ENCODE assay signal across 9 cellular contexts in the genomic region with DNA sequence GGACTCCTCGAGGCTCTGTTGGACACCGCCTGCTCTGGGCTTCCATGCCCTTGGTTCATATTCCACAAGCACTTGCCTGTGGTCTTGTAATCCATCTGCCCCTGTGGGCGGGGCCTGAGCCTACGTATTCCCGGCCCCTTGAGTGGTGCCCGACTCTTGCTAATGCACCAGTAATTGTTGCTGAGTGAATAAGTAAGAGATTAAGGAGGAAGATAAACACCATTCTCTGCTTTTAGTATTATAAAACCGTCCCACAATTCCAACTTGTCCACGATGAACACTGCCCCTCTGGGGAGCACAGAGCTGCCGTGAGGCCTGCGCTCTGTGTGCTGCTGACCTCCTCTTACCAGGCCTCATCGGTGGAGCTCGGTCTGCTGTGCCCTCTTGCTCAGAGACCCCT.
A peak's percentile ranks its signal among the peaks of the same experiment; 100 is the strongest.
DNase-seq lines count a peak whose midpoint lies in the region; ATAC-seq, FAIRE-seq and TF ChIP-seq lines count a peak whose summit lies in the region.
"Had no signal": no experiment of that assay in that cellular context is flagged by ENCODE, and none has a peak within 500 bp of the region (broad histone marks: within the 10 kb centered on the region; RNA-seq: fewer than 3 reads in every experiment).

No MANE protein-coding gene starts in this region.

- no peak for TF ChIP-seq CTCF in D721Med (IDR thresholded peaks at IDR 0.05; ENCODE audit: insufficient read depth, missing control alignments)

- peaks cover 83% of the 10 kb centered on the region for H3K4me1 ChIP-seq in rectal smooth muscle tissue (ENCODE audit: control insufficient read depth, insufficient read depth, low read length)

- no peak overlapping the region for H3K4me3 ChIP-seq in rectal smooth muscle tissue (ENCODE audit: low read length)

- DNase-seq in D721Med (ENCODE audit: insufficient read length, low spot score) (peak; percentile 62), NCI-H524 (lab: John Stamatoyannopoulos, UW) (peak; percentile 51 to 68), fibroblast of peridontal ligament (ENCODE audit: extremely low read depth) (peak; percentile 60), erythroblast (lab: John Stamatoyannopoulos, UW) (no peak), posterior cingulate gyrus (no peak), epidermal melanocyte (ENCODE audit: insufficient read length, low spot score) (no peak)
- DNase-seq: naive B cell had no signal

- ATAC-seq in HG02623 (IDR thresholded peaks at IDR 0.05; ENCODE audit: unreplicated experiment), result no peak

- TF ChIP-seq POLR2A in erythroblast (IDR thresholded peaks at IDR 0.05; ENCODE audit: low read length), result no peak

- intact Hi-C loops in posterior cingulate gyrus (cut with DNase I), result no loop called here

- no peaks in the 10 kb centered on the region for H3K36me3 ChIP-seq in rectal smooth muscle tissue (ENCODE audit: control insufficient read depth, insufficient read depth, low read length)

- H3K27me3 ChIP-seq in rectal smooth muscle tissue (ENCODE audit: control insufficient read depth, insufficient read depth, low read length), result no peaks in the 10 kb centered on the region

- no peak for FAIRE-seq in D721Med (lab: Jason Lieb, UNC)

- H3K27ac ChIP-seq in rectal smooth muscle tissue (ENCODE audit: low read depth, low read length), result peak overlapping the region; percentile 84

- H3K9ac ChIP-seq in rectal smooth muscle tissue (ENCODE audit: low read length), result no peak overlapping the region

Comparison
In these comparisons a context has a peak if more than half of its experiments do, and no peak if none do; other contexts are left out.
1. DNase-seq: peak in D721Med (single experiment), NCI-H524 (2 of 2) and fibroblast of peridontal ligament (single experiment); none in erythroblast (0 of 2), posterior cingulate gyrus (0 of 10) and epidermal melanocyte (single experiment).